In genomic region chr1:2321258-2321657, GRCh38 we compare ENCODE assay signal across 15 cellular contexts.
DNase-seq lines count a peak whose midpoint lies in the region; ATAC-seq, FAIRE-seq and TF ChIP-seq lines count a peak whose summit lies in the region.
"Had no signal": no experiment of that assay in that cellular context is flagged by ENCODE, and none has a peak within 500 bp of the region (broad histone marks: within the 10 kb centered on the region; RNA-seq: fewer than 3 reads in every experiment).

No MANE protein-coding gene starts in this region.

- POLR2A ChIA-PET in RWPE1 (lab: Yijun Ruan, JAX; ENCODE audit: low non-redundant PET) (no interaction called here), H1 (lab: Charles Lee; ENCODE audit: partially characterized antibody) (interaction anchor here (1.0 to 2.2 kb wide), 2 partner anchors 8 to 10 kb away, joined by 3 to 6 read pairs; no protein-coding TSS in a partner anchor)

- H4K5ac ChIP-seq in H1 (ENCODE audit: insufficient read length, low read depth, low read length): no peak overlapping the region

- no peaks in the 10 kb centered on the region for H3K36me3 Mint-ChIP-seq in neural crest cell (ENCODE audit: low read depth)

- H3K27me3 ChIP-seq in H1 (replicated peaks in 1 of 4; ENCODE audit: control insufficient read depth in 3 of 4, extremely low read depth in 1 of 4, insufficient read depth in 3 of 4, low read length in 3 of 4): no peaks in the 10 kb centered on the region; a peak in 1 of 7 replicates
- no peaks in the 10 kb centered on the region for H3K27me3 ChIP-seq in thymus (ENCODE audit: control insufficient read depth, insufficient read depth)

- H3K23ac ChIP-seq in H1 (ENCODE audit: insufficient read length): no peak overlapping the region

- TF ChIP-seq RAD21 in H1 (IDR thresholded peaks at IDR 0.05 in 1 of 2, conservative IDR thresholded peaks at IDR 0.05 in 1 of 2; ENCODE audit: low read depth in 2 of 2, low read length in 2 of 2): no peak

- no peak overlapping the region for H2AFZ ChIP-seq in H1 (ENCODE audit: low read length)

- no peak overlapping the region for H3K4ac ChIP-seq in H1 (replicated peaks; ENCODE audit: insufficient read length, low read depth, low read length)

- no peak for ATAC-seq in GM19324 (IDR thresholded peaks at IDR 0.05; ENCODE audit: low FRiP score, unreplicated experiment)
- no peak for ATAC-seq in GM19328 (IDR thresholded peaks at IDR 0.05; ENCODE audit: unreplicated experiment)

- H4K91ac ChIP-seq in H1 (replicated peaks; ENCODE audit: insufficient read length, low read length): no peak overlapping the region

- no peak for TF ChIP-seq POLR2A in H1 (IDR thresholded peaks at IDR 0.05; ENCODE audit: control extremely low read depth in 1 of 2, low read depth in 2 of 2, low read length in 2 of 2)

- H2BK120ac ChIP-seq in H1 (replicated peaks; ENCODE audit: low read depth, low read length): no peak overlapping the region

- peak overlapping the region; percentile 46; the same call in 1 of the 2 replicates for H4K8ac ChIP-seq in H1 (ENCODE audit: extremely low read depth, insufficient read depth, low read length)

- H2BK20ac ChIP-seq in H1 (ENCODE audit: low read length): no peak overlapping the region

- peak overlapping the region; percentile 70 for H3K27ac ChIP-seq in RWPE1
- no peak overlapping the region for H3K27ac ChIP-seq in H1 (ENCODE audit: low read depth, low read length)
- H3K27ac ChIP-seq in thymus (ENCODE audit: low read depth): peak overlapping the region; percentile 60

- H3K36me3 ChIP-seq in H1 (ENCODE audit: control insufficient read depth in 2 of 4, insufficient read depth in 4 of 4, low read length in 3 of 4) (no peaks in the 10 kb centered on the region), thymus (ENCODE audit: control insufficient read depth, insufficient read depth) (no peaks in the 10 kb centered on the region)

- H3K4me3 ChIP-seq in H1 (ENCODE audit: extremely low read depth in 1 of 4, insufficient read depth in 2 of 4, low read depth in 3 of 4, low read length in 4 of 4): no peak overlapping the region
- no peak overlapping the region for H3K4me3 ChIP-seq in thymus (ENCODE audit: low read length)
- H3K4me3 ChIP-seq: lung had no signal

- H3K9me3 Mint-ChIP-seq in neural crest cell: no peaks in the 10 kb centered on the region

- peaks cover 5% of the 10 kb centered on the region for H3K4me1 Mint-ChIP-seq in neural crest cell

- H3K4me2 ChIP-seq in H1 (ENCODE audit: insufficient read depth in 1 of 2, low read depth in 2 of 2, low read length in 2 of 2): no peak overlapping the region

- 0 out of 2 replicates have a peak overlapping the region, but pooled peaks have one; percentile 50 for H2BK12ac ChIP-seq in H1 (ENCODE audit: low read depth, low read length)

- peak overlapping the region; percentile 19 for H3K4me3 Mint-ChIP-seq in neural crest cell

- WGBS in H1 (ENCODE audit: extremely low coverage in 1 of 2, insufficient coverage in 1 of 2, insufficient read length in 1 of 2, insufficient replicate concordance in 2 of 2, low coverage in 1 of 2, low lambda C conversion rate in 2 of 2, missing lambda C conversion rate in 1 of 2), 2 experiments: 88% methylated on average over 22 of the region's 22 CpGs; no CpG with 5 or more reads in 1 of the 2 experiments
- 89% methylated on average over 22 of the region's 22 CpGs for WGBS in thymus

- no peak overlapping the region for H3K9ac ChIP-seq in H1 (replicated peaks in 1 of 4; ENCODE audit: extremely low read depth in 1 of 4, low read depth in 3 of 4, low read length in 3 of 4)

- H3K14ac ChIP-seq in H1 (ENCODE audit: insufficient read length): no peak overlapping the region

- H3K4me1 ChIP-seq in H1 (replicated peaks in 1 of 4; ENCODE audit: control insufficient read depth in 3 of 4, insufficient read depth in 4 of 4, low read length in 3 of 4): peaks cover 3 to 18% (median 10%) of the 10 kb centered on the region in 4 experiments; a peak in 6 of 7 replicates
- peaks cover 12% of the 10 kb centered on the region for H3K4me1 ChIP-seq in thymus (ENCODE audit: control insufficient read depth, insufficient read depth, low read length)

- no peaks in the 10 kb centered on the region for H3K79me1 ChIP-seq in H1 (ENCODE audit: low read depth, low read length)

- no peaks in the 10 kb centered on the region for H4K20me1 ChIP-seq in H1 (replicated peaks in 1 of 2; ENCODE audit: control insufficient read depth in 1 of 2, insufficient read depth in 2 of 2, low read length in 2 of 2)

- DNase-seq in RWPE1 (ENCODE audit: low spot score) (no peak), H1 (ENCODE audit: low read depth in 1 of 2, low spot score in 2 of 2) (no peak), neural crest cell (ENCODE audit: low read depth, low spot score) (no peak), HK-2 (ENCODE audit: unreplicated experiment) (no peak)
- DNase-seq in NK-92 treated with Interleukin-12 subunit alpha and Interleukin-12 subunit beta, amount 100 ng/mL, for 24 hours (lab: John Stamatoyannopoulos, UW): no peak
- DNase-seq: activated CD4-positive, alpha-beta T cell treated with anti-CD3 and anti-CD28 coated beads, Interleukin-2, amount 50 U/mL, for 4 hours; DMS 273 treated with DMSO at 0.1 percent for 48 hours; NCI-H1436 treated with DMSO at 0.1 percent for 48 hours; stimulated activated CD4-positive, alpha-beta T cell treated with anti-CD3 and anti-CD28 coated beads, Interleukin-15, amount 100 ng/mL, for 24 hours had no signal

- TF ChIP-seq CTCF in RWPE1 (conservative IDR thresholded peaks at IDR 0.05; ENCODE audit: low read depth): no peak
- TF ChIP-seq CTCF in H1 (IDR thresholded peaks at IDR 0.05; ENCODE audit: control extremely low read depth in 1 of 3, insufficient read depth in 1 of 3, low read depth in 1 of 3, low read length in 3 of 3): no peak
- no peak for TF ChIP-seq CTCF in neural crest cell (conservative IDR thresholded peaks at IDR 0.05)

- peak overlapping the region; percentile 24; the same call in 1 of the 2 replicates for H2BK5ac ChIP-seq in H1 (ENCODE audit: low read depth, low read length)

- H3K27me3 Mint-ChIP-seq in neural crest cell (ENCODE audit: low read depth): peaks cover 14% of the 10 kb centered on the region

- H3K9me3 ChIP-seq in H1 (ENCODE audit: insufficient read depth in 2 of 2, low read depth in 1 of 2, low read length in 1 of 2) (no peaks in the 10 kb centered on the region), thymus (ENCODE audit: control insufficient read depth) (no peaks in the 10 kb centered on the region)

- no peak overlapping the region; the same call in 1 of the 2 replicates for H3K18ac ChIP-seq in H1 (ENCODE audit: extremely low read depth, low read length)

- TF ChIP-seq EP300 in H1 (IDR thresholded peaks at IDR 0.05; ENCODE audit: borderline replicate concordance in 1 of 2, low read depth in 2 of 2, low read length in 2 of 2): no peak

- no peak overlapping the region for H3K56ac ChIP-seq in H1 (replicated peaks; ENCODE audit: insufficient read length, low read depth, low read length)

- no peak overlapping the region for H3K27ac Mint-ChIP-seq in neural crest cell (ENCODE audit: unreplicated experiment)

- H3K23me2 ChIP-seq in H1 (ENCODE audit: low read depth, low read length): no peaks in the 10 kb centered on the region; the same call in 1 of the 2 replicates

- no peak overlapping the region for H2BK15ac ChIP-seq in H1 (ENCODE audit: low read length)

- FAIRE-seq in H1 (lab: Jason Lieb, UNC): no peak
- FAIRE-seq: GM18507, GM19239 had no signal

- CTCF ChIA-PET in RWPE1 (lab: Yijun Ruan, JAX) (interaction anchor here (0.5 to 0.7 kb wide), 3 partner anchors 60 to 182 kb away, joined by 3 read pairs; no protein-coding TSS in a partner anchor), H1 (lab: Charles Lee; ENCODE audit: partially characterized antibody) (interaction anchor here (1.1 to 2.6 kb wide), 5 partner anchors 16 to 126 kb away, joined by 3 to 11 read pairs (median 5); partner anchors contain the start of gene FAAP20)

- H2AK5ac ChIP-seq in H1 (ENCODE audit: low read depth, low read length): no peak overlapping the region

- H3K79me2 ChIP-seq in H1 (ENCODE audit: control insufficient read depth in 1 of 2, insufficient read depth in 2 of 2, low read length in 2 of 2): no peaks in the 10 kb centered on the region

TF ChIP-seq in H1, 55 proteins besides CTCF, POLR2A, EP300 and RAD21:
- no peak for TF ChIP-seq TBP (IDR thresholded peaks at IDR 0.05; ENCODE audit: low read depth, low read length)
- no peak for TF ChIP-seq CHD2 (IDR thresholded peaks at IDR 0.05; ENCODE audit: low read length)
- no peak for TF ChIP-seq SUZ12 (IDR thresholded peaks at IDR 0.05; ENCODE audit: low read length)
- TF ChIP-seq SIRT6 (IDR thresholded peaks at IDR 0.05; ENCODE audit: low read length): no peak
- no peak for TF ChIP-seq TAF1 (IDR thresholded peaks at IDR 0.05; ENCODE audit: low read depth, low read length)
- no peak for TF ChIP-seq ZNF274 (IDR thresholded peaks at IDR 0.05; ENCODE audit: borderline replicate concordance, extremely low read depth, low read length)
- no peak for TF ChIP-seq TEAD4 (IDR thresholded peaks at IDR 0.05; ENCODE audit: low read depth, low read length)
